ENCODE assay signal across 29 cellular contexts in genomic region chr6:134090591-134090990, GRCh38.
"Had no signal": no experiment of that assay in that cellular context is flagged by ENCODE, and none has a peak within 500 bp of the region (broad histone marks: within the 10 kb centered on the region; RNA-seq: fewer than 3 reads in every experiment).

No MANE protein-coding gene starts in this region.

- H3K4me3 ChIP-seq: MG63, Peyer's patch, SJSA1 had no signal

- H3K36me3 ChIP-seq: MG63, Peyer's patch, SJSA1 had no signal

- H3K4me2 ChIP-seq: SK-N-SH had no signal

- ATAC-seq: PC-3 had no signal

- H3K9me2 ChIP-seq: SK-N-SH had no signal

- H3K27me3 ChIP-seq: MG63, Peyer's patch, SJSA1 had no signal

- DNase-seq: Kasumi-1, KBM-7, MG63, MV-4-11, NCI-H1092, NCI-H1105, NCI-H1417 treated with DMSO at 0.1 percent for 48 hours, NCI-H1436 treated with DMSO at 0.1 percent for 48 hours, NCI-H1694 treated with DMSO at 0.1 percent for 48 hours, NCI-H187 treated with DMSO at 0.1 percent for 48 hours, NCI-H2029, NCI-H2081, NCI-H2171 treated with DMSO at 0.1 percent for 48 hours, NCI-H2227 treated with DMSO at 0.1 percent for 48 hours, NCI-H345, NCI-H446, NCI-H510A treated with DMSO at 0.1 percent for 48 hours, NCI-H524 treated with DMSO at 0.1 percent for 48 hours, NCI-H526 treated with DMSO at 0.1 percent for 48 hours, NCI-H774, OCI-M1, PC-3, Peyer's patch, Right ventricle myocardium superior, RPMI8226, SHP77 treated with DMSO at 0.1 percent for 48 hours, SK-N-SH, SW 1271 had no signal

- H3K4me1 ChIP-seq: Peyer's patch, SJSA1 had no signal

- H3K9me3 ChIP-seq: MG63, Peyer's patch, SJSA1, SK-N-SH had no signal

- H3K9ac ChIP-seq: SK-N-SH had no signal

- H3K27ac ChIP-seq: Peyer's patch, SJSA1 had no signal
